ENCODE assay signal across 13 cellular contexts in genomic region chr13:51768378-51768921, GRCh38. TPM values are rescaled to one million over a fixed set of nuclear protein-coding genes. Genes with fewer than 3 reads are reported as not detected.
DNase-seq lines count a peak whose midpoint lies in the region; ATAC-seq, FAIRE-seq and TF ChIP-seq lines count a peak whose summit lies in the region.
"Had no signal": no experiment of that assay in that cellular context is flagged by ENCODE, and none has a peak within 500 bp of the region (broad histone marks: within the 10 kb centered on the region; RNA-seq: fewer than 3 reads in every experiment).

No MANE protein-coding gene starts in this region.

- peaks cover 40% of the 10 kb centered on the region for H3K4me1 ChIP-seq in HepG2 (ENCODE audit: insufficient read depth, low read length)
- peaks cover 0 to 54% (median 35%) of the 10 kb centered on the region in 4 donors for H3K4me1 ChIP-seq in tibial artery

- TF ChIP-seq RAD21 in HepG2 (CRISPR knock-in tag; IDR thresholded peaks at IDR 0.05), result no peak

- ATAC-seq in HepG2, result no peak
- ATAC-seq: stimulated activated naive CD8-positive, alpha-beta T cell treated with anti-CD3 and anti-CD28 coated beads, Interleukin-15, amount 100 ng/mL, for 72 hours had no signal

- H3K36me3 ChIP-seq in HepG2 (replicated peaks in 1 of 2; ENCODE audit: control insufficient read depth in 1 of 2, insufficient read depth in 2 of 2, low read length in 2 of 2), result peaks cover 3 to 14% of the 10 kb centered on the region in 2 experiments; a peak in 3 of 5 replicates
- peaks cover 0 to 19% (median 8%) of the 10 kb centered on the region in 3 donors for H3K36me3 ChIP-seq in tibial artery

- intact Hi-C loops in HepG2 (cut with micrococcal nuclease; ENCODE audit: unreplicated experiment), result no loop called here
- intact Hi-C loops in tibial artery (cut with DNase I; ENCODE audit: low total_unique reads), result no loop called here

- no TSS peak for BruUV-seq in HepG2 (replicated peaks; lab: Mats Ljungman, UMichigan)

- no peak for FAIRE-seq in HepG2 (lab: Jason Lieb, UNC)

- WGBS in HepG2 (ENCODE audit: low lambda C conversion rate), result 93% methylated on average over 15 of the region's 15 CpGs

- POLR2A ChIA-PET in RWPE1 (lab: Yijun Ruan, JAX; ENCODE audit: low non-redundant PET) (interaction anchor here (0.6 kb wide), 1 partner anchor 306 kb away, joined by 3 read pairs; no protein-coding TSS in a partner anchor), HepG2 (lab: Yijun Ruan, JAX) (no interaction called here)

- H3K4me3 ChIP-seq in coronary artery, result no peak overlapping the region
- H3K4me3 ChIP-seq in HepG2 (replicated peaks in 1 of 3; ENCODE audit: insufficient read depth in 1 of 3, low read depth in 2 of 3, low read length in 3 of 3), result no peak overlapping the region
- no peak overlapping the region for H3K4me3 ChIP-seq in tibial artery

- CTCF ChIA-PET in RWPE1 (lab: Yijun Ruan, JAX) (interaction anchor here (0.6 to 0.7 kb wide), 2 partner anchors 355 to 482 kb away, joined by 3 read pairs; no protein-coding TSS in a partner anchor), HepG2 (lab: Yijun Ruan, JAX; ENCODE audit: low intra/inter-chr PET ratio, low total read pairs) (no interaction called here)

- TF ChIP-seq POLR2A in HepG2 (IDR thresholded peaks at IDR 0.05; ENCODE audit: insufficient read depth in 1 of 2, low read depth in 2 of 2, low read length in 2 of 2), result no peak

- H3K9me3 ChIP-seq in HepG2 (ENCODE audit: low read length) (no peaks in the 10 kb centered on the region), tibial artery (no peaks in the 10 kb centered on the region)

- no peak overlapping the region for H2AFZ ChIP-seq in HepG2 (ENCODE audit: low read length)

- peak overlapping the region; percentile 53; the same call in 1 of the 2 replicates for H3K27ac ChIP-seq in RWPE1
- H3K27ac ChIP-seq in coronary artery, result peak overlapping the region; percentile 86 to 88
- H3K27ac ChIP-seq in HepG2 (ENCODE audit: extremely low read length, insufficient read depth, low read length), result no peak overlapping the region
- H3K27ac ChIP-seq in tibial artery, result peak overlapping the region; percentile 87 to 89

- TF ChIP-seq EP300 in HepG2 (IDR thresholded peaks at IDR 0.05; ENCODE audit: low read depth in 2 of 2, low read length in 2 of 2), result no peak
- TF ChIP-seq EP300 in HepG2 (CRISPR knock-in tag; IDR thresholded peaks at IDR 0.05; ENCODE audit: borderline replicate concordance), result no peak

- H3K79me2 ChIP-seq in HepG2 (ENCODE audit: insufficient read depth, low read length), result no peaks in the 10 kb centered on the region

- no peaks in the 10 kb centered on the region for H4K20me1 ChIP-seq in HepG2 (ENCODE audit: insufficient read depth, low read length)

- DNase-seq in RWPE1 (ENCODE audit: low spot score) (no peak), coronary artery (ENCODE audit: low spot score) (no peak), HepG2 (ENCODE audit: low spot score) (no peak), tibial artery (no peak), D341Med (ENCODE audit: low spot score) (no peak), inferior parietal cortex (ENCODE audit: extremely low spot score) (no peak)
- DNase-seq in effector CD4-positive, alpha-beta T cell, result no peak
- DNase-seq: activated CD4-positive, alpha-beta T cell treated with anti-CD3 and anti-CD28 coated beads, Interleukin-2, amount 50 U/mL, for 48 hours; activated effector memory CD4-positive, alpha-beta T cell treated with anti-CD3 and anti-CD28 coated beads, Interleukin-2, amount 50 U/mL, for 16 hours; NCI-H1417 treated with DMSO at 0.1 percent for 48 hours; RPMI8226; stimulated activated naive CD8-positive, alpha-beta T cell treated with anti-CD3 and anti-CD28 coated beads, Interleukin-15, amount 100 ng/mL, for 72 hours; T-helper 9 cell had no signal

- in situ Hi-C loops in HepG2 (cut with HindIII; ENCODE audit: extremely low pct_ligation_motif_present, low pct_unique_long_range_greater_than_20kb), result no loop called here

- no peak overlapping the region for H3K9ac ChIP-seq in HepG2 (ENCODE audit: insufficient read depth, low read depth, low read length)

- H3K27me3 ChIP-seq in HepG2 (ENCODE audit: control insufficient read depth in 1 of 2, insufficient read depth in 2 of 2, low read length in 2 of 2) (no peaks in the 10 kb centered on the region), tibial artery (no peaks in the 10 kb centered on the region)

- H3K4me2 ChIP-seq in HepG2 (ENCODE audit: low read depth, low read length), result no peak overlapping the region

- no peak for TF ChIP-seq CTCF in RWPE1 (conservative IDR thresholded peaks at IDR 0.05; ENCODE audit: low read depth)
- no peak for TF ChIP-seq CTCF in coronary artery (IDR thresholded peaks at IDR 0.05)
- 0 out of 2 replicates have a peak, but pooled peaks have one; percentile 5 for TF ChIP-seq CTCF in HepG2 (CRISPR knock-in tag; IDR thresholded peaks at IDR 0.05)
- no peak for TF ChIP-seq CTCF in tibial artery (IDR thresholded peaks at IDR 0.05)

TF ChIP-seq in HepG2, 621 proteins besides CTCF, POLR2A, EP300 and RAD21:
- TF ChIP-seq ZNF768 (CRISPR knock-in tag; IDR thresholded peaks at IDR 0.05) (0 out of 2 replicates have a peak, but pooled peaks have one; percentile 22), TEAD3 (CRISPR knock-in tag; optimal IDR thresholded peaks at IDR 0.05; ENCODE audit: borderline replicate concordance) (no peak), ZNF563 (CRISPR knock-in tag; IDR thresholded peaks at IDR 0.05) (no peak), KLF9 (CRISPR knock-in tag; IDR thresholded peaks at IDR 0.05; ENCODE audit: low read depth) (no peak), NKX3-1 (CRISPR knock-in tag; IDR thresholded peaks at IDR 0.05) (no peak), CC2D1A (CRISPR knock-in tag; IDR thresholded peaks at IDR 0.05) (no peak), TCF7L2 (IDR thresholded peaks at IDR 0.05; ENCODE audit: low read depth, low read length) (no peak), RBM22 (optimal IDR thresholded peaks at IDR 0.05; ENCODE audit: low read length) (peak; percentile 13), POLR2G (IDR thresholded peaks at IDR 0.05; ENCODE audit: low read depth, low read length) (peak; percentile 36; the same call in 1 of the 2 replicates), KLF13 (CRISPR knock-in tag; IDR thresholded peaks at IDR 0.05) (no peak), ZNF629 (CRISPR knock-in tag; conservative IDR thresholded peaks at IDR 0.05) (no peak), KDM6A (CRISPR knock-in tag; IDR thresholded peaks at IDR 0.05; ENCODE audit: low read depth) (no peak), REL (CRISPR knock-in tag; conservative IDR thresholded peaks at IDR 0.05) (no peak), ZNF570 (CRISPR knock-in tag; IDR thresholded peaks at IDR 0.05; ENCODE audit: borderline replicate concordance) (no peak)

RNA-seq across cellular contexts. Expression of gene DHRS12, which starts 35.5 kb away (rescaled TPM):
- total RNA-seq in HepG2 (2016; rRNA removed; fragmentation: Illumina TruSeq; extraction: Trizol), result 4.8 and 7.2 TPM in 2 replicates
- 8.8 and 10.5 TPM in 2 replicates for total RNA-seq in HepG2 (2016; cell fraction: cytosol; rRNA removed; fragmentation: Illumina TruSeq; extraction: Trizol; ENCODE audit: low read depth)
- total RNA-seq in HepG2 (2016; cell fraction: insoluble cytoplasmic fraction; rRNA removed; fragmentation: Illumina TruSeq; extraction: Trizol), result 5.6 and 5.7 TPM in 2 replicates
- 9.1 and 14.0 TPM in 2 replicates for total RNA-seq in HepG2 (2016; cell fraction: membrane; rRNA removed; fragmentation: Illumina TruSeq; extraction: Trizol)
- 6.7 TPM in 2 replicates for total RNA-seq in HepG2 (2016; cell fraction: nucleus; rRNA removed; fragmentation: Illumina TruSeq; extraction: Trizol)
- polyA plus RNA-seq in HepG2 (2011; rRNA removed), result 8.4 and 12.7 TPM in 2 replicates
- polyA plus RNA-seq in HepG2 (2011; cell fraction: cytosol; rRNA removed), result 7.3 and 8.0 TPM in 2 replicates
- 19.6 and 21.8 TPM in 2 replicates for polyA plus RNA-seq in HepG2 (2011; cell fraction: nucleus; rRNA removed)
- polyA plus RNA-seq in HepG2 (2012), result 10.8 and 12.0 TPM in 2 replicates
- polyA plus RNA-seq in HepG2 (2016; cell fraction: cytosol; fragmentation: Illumina TruSeq; extraction: Trizol; ENCODE audit: low read depth), result 15.2 and 25.5 TPM in 2 replicates
- 8.8 and 9.3 TPM in 2 replicates for polyA plus RNA-seq in HepG2 (2016; cell fraction: insoluble cytoplasmic fraction; fragmentation: Illumina TruSeq; extraction: Trizol; ENCODE audit: low read depth)
- polyA plus RNA-seq in HepG2 (2016; cell fraction: membrane; fragmentation: Illumina TruSeq; extraction: Trizol; ENCODE audit: low read depth), result 15.3 and 19.6 TPM in 2 replicates
- polyA plus RNA-seq in HepG2 (2016; cell fraction: nucleus; fragmentation: Illumina TruSeq; extraction: Trizol; ENCODE audit: insufficient read depth, low read depth), result 14.9 and 17.8 TPM in 2 replicates
- 0.89 and 5.4 TPM in 2 replicates for polyA minus RNA-seq in HepG2 (2011; rRNA and poly(A)+ RNA removed; ENCODE audit: low replicate concordance)
- 2.5 and 5.0 TPM in 2 replicates for polyA minus RNA-seq in HepG2 (2011; cell fraction: cytosol; rRNA and poly(A)+ RNA removed)
- polyA minus RNA-seq in HepG2 (2011; cell fraction: nucleus; rRNA and poly(A)+ RNA removed), result 12.2 and 18.3 TPM in 2 replicates
